In genomic region chr7:107678110-107678753, GRCh38 we compare ENCODE assay signal across 1 cellular context.
TF ChIP-seq lines count a peak whose summit lies in the region.

No MANE protein-coding gene starts in this region.

TF ChIP-seq in HepG2, 621 proteins besides CTCF, POLR2A, EP300 and RAD21 (continued from another document):
- TF ChIP-seq, protein P1, sequence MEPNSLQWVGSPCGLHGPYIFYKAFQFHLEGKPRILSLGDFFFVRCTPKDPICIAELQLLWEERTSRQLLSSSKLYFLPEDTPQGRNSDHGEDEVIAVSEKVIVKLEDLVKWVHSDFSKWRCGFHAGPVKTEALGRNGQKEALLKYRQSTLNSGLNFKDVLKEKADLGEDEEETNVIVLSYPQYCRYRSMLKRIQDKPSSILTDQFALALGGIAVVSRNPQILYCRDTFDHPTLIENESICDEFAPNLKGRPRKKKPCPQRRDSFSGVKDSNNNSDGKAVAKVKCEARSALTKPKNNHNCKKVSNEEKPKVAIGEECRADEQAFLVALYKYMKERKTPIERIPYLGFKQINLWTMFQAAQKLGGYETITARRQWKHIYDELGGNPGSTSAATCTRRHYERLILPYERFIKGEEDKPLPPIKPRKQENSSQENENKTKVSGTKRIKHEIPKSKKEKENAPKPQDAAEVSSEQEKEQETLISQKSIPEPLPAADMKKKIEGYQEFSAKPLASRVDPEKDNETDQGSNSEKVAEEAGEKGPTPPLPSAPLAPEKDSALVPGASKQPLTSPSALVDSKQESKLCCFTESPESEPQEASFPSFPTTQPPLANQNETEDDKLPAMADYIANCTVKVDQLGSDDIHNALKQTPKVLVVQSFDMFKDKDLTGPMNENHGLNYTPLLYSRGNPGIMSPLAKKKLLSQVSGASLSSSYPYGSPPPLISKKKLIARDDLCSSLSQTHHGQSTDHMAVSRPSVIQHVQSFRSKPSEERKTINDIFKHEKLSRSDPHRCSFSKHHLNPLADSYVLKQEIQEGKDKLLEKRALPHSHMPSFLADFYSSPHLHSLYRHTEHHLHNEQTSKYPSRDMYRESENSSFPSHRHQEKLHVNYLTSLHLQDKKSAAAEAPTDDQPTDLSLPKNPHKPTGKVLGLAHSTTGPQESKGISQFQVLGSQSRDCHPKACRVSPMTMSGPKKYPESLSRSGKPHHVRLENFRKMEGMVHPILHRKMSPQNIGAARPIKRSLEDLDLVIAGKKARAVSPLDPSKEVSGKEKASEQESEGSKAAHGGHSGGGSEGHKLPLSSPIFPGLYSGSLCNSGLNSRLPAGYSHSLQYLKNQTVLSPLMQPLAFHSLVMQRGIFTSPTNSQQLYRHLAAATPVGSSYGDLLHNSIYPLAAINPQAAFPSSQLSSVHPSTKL (CRISPR knock-in tag; IDR thresholded peaks at IDR 0.05) = 0 out of 2 replicates have a peak, but pooled peaks have one; percentile 14
- TF ChIP-seq DMAP1 (CRISPR knock-in tag; IDR thresholded peaks at IDR 0.05) = no peak
- TF ChIP-seq TEF (CRISPR knock-in tag; IDR thresholded peaks at IDR 0.05) = no peak
- TF ChIP-seq, protein P2, sequence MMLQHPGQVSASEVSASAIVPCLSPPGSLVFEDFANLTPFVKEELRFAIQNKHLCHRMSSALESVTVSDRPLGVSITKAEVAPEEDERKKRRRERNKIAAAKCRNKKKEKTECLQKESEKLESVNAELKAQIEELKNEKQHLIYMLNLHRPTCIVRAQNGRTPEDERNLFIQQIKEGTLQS (CRISPR knock-in tag; IDR thresholded peaks at IDR 0.05) = no peak
